In genomic region chr2:134429886-134430285, GRCh38 we compare ENCODE assay signal across 17 cellular contexts.
"Had no signal": no experiment of that assay in that cellular context is flagged by ENCODE, and none has a peak within 500 bp of the region (broad histone marks: within the 10 kb centered on the region; RNA-seq: fewer than 3 reads in every experiment).

No MANE protein-coding gene starts in this region.

- ATAC-seq: activated CD4-positive, alpha-beta T cell treated with anti-CD3 and anti-CD28 coated beads for 36 hours; foreskin keratinocyte; left lobe of liver; stimulated activated naive B cell treated with anti-CD40 and anti-IgM and Interleukin-4, amounts not matched to agents 10 μg/mL and 1 μg/mL and 100 μg/mL, for 72 hours; upper lobe of right lung had no signal

- H3K4me3 ChIP-seq: cardiac muscle cell, lung, thoracic aorta, upper lobe of right lung had no signal

- DNase-seq: activated CD4-positive, alpha-beta memory T cell treated with anti-CD3 and anti-CD28 coated beads for 36 hours; activated CD4-positive, alpha-beta T cell treated with anti-CD3 and anti-CD28 coated beads for 36 hours; activated T-cell treated with anti-CD3 and anti-CD28 coated beads for 4 hours; amniotic stem cell; foreskin keratinocyte; glutamatergic neuron; hippocampal formation; nucleus accumbens; posterior cingulate gyrus; retina; stimulated activated naive B cell treated with anti-CD40 and anti-IgM and Interleukin-4, amounts not matched to agents 10 μg/mL and 1 μg/mL and 100 μg/mL, for 72 hours; T-helper 2 cell; upper lobe of right lung had no signal
